ENCODE assay signal across 8 cellular contexts in the genomic region with DNA sequence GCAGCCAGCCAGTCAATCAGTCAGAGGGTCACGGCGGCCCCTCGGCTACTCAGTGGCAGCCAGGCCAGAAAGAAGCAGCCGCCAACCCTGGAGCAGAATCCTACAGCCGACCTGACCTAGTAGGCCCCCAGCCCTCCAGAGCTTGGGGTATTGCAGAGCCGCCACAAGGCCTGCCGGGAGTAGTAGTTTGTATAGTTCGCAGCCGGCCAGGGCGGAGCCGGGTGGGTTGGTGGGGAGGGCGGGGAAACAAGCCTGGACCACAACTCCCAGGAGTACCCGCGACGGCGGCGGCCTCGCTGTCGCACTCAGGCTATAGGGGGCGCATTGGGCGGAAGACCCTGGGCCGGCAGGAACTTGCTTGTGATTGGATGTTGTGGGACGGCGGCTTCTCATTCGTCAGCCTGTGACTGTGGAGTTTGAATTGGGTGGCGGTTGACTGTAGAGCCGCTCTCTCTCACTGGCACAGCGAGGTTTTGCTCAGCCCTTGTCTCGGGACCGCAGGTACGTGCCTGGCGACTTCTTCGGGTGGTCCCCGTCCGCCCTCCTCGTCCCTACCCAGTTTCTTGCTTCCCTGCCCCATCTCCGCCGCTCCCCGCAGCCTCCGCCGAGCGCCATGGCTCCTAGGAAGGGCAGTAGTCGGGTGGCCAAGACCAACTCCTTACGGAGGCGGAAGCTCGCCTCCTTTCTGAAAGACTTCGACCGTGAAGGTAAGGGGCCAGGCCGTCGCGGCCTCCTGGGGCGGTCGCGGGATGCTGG. TPM values are rescaled to one million over a fixed set of nuclear protein-coding genes. Genes with fewer than 3 reads are reported as not detected.
DNase-seq lines count a peak whose midpoint lies in the region; ATAC-seq and TF ChIP-seq lines count a peak whose summit lies in the region.

Gene CDCA8 (plus strand): TSS at position 439 of the 756 bp plus-strand sequence. CDS start 175 bp downstream, at position 614.

- H3K4me3 Mint-ChIP-seq in endothelial cell (ENCODE audit: unreplicated experiment): peak within 1 kb of the TSS; percentile 96

- H3K36me3 ChIP-seq in OCI-LY3 (replicated peaks; ENCODE audit: low read depth, low read length): peaks cover 27% of the 10 kb centered on the region

- peak within 1 kb of the TSS; percentile 92 for H3K9ac ChIP-seq in OCI-LY3 (ENCODE audit: low read length)

- no peaks in the 10 kb centered on the region for H3K27me3 ChIP-seq in OCI-LY3 (ENCODE audit: low read depth, low read length)

- H3K9me3 Mint-ChIP-seq in endothelial cell (ENCODE audit: unreplicated experiment): no peaks in the 10 kb centered on the region

- TF ChIP-seq CTCF in OCI-LY3 (IDR thresholded peaks at IDR 0.05; ENCODE audit: low read depth, low read length): peak; percentile 37
- peak; percentile 63 for TF ChIP-seq CTCF in endothelial cell (IDR thresholded peaks at IDR 0.05; ENCODE audit: unreplicated experiment)

- H3K4me1 Mint-ChIP-seq in endothelial cell (ENCODE audit: unreplicated experiment): peaks cover 18% of the 10 kb centered on the region

- peak within 1 kb of the TSS; percentile 52 for H3K27ac Mint-ChIP-seq in endothelial cell (ENCODE audit: unreplicated experiment)

- peak within 1 kb of the TSS; percentile 72; the same call in 1 of the 2 replicates for H2AFZ ChIP-seq in OCI-LY3 (ENCODE audit: low read depth, low read length)

- ATAC-seq in GM21526 (IDR thresholded peaks at IDR 0.05; ENCODE audit: low FRiP score, unreplicated experiment): peak; percentile 77

- H3K4me1 ChIP-seq in OCI-LY3 (ENCODE audit: low read length): peaks cover 7% of the 10 kb centered on the region

- DNase-seq in DMS114 treated with DMSO at 0.1 percent for 48 hours (lab: John Stamatoyannopoulos, UW; ENCODE audit: unreplicated experiment) (peak; percentile 99), HuH-7.5 (ENCODE audit: low spot score) (peak; percentile 94), endothelial cell (ENCODE audit: low spot score) (peak; percentile 100), midbrain (lab: John Stamatoyannopoulos, UW) (peak; percentile 98)
- DNase-seq in activated CD8-positive, alpha-beta memory T cell treated with anti-CD3 and anti-CD28 coated beads, Interleukin-2, amount 50 U/mL, for 48 hours: peak; percentile 98
- DNase-seq in stimulated activated CD8-positive, alpha-beta memory T cell treated with anti-CD3 and anti-CD28 coated beads, Interleukin-2, amount 100 ng/mL, for 1 hour (ENCODE audit: low read depth in 2 of 2): peak; percentile 97 to 98

- peak within 1 kb of the TSS; percentile 75 for H3K27ac ChIP-seq in OCI-LY3 (ENCODE audit: low read length)

- no peaks in the 10 kb centered on the region for H4K20me1 ChIP-seq in OCI-LY3 (ENCODE audit: insufficient read depth, low read length)

- H3K27me3 Mint-ChIP-seq in endothelial cell (ENCODE audit: unreplicated experiment): peaks cover 7% of the 10 kb centered on the region

- peak within 1 kb of the TSS; percentile 97 for H3K4me3 ChIP-seq in OCI-LY3 (ENCODE audit: low read length)

- H3K4me2 ChIP-seq in OCI-LY3 (ENCODE audit: low read length): peak within 1 kb of the TSS; percentile 99

- H3K79me2 ChIP-seq in OCI-LY3 (ENCODE audit: low read length): peaks cover 71% of the 10 kb centered on the region

- H3K9me3 ChIP-seq in OCI-LY3 (ENCODE audit: insufficient read depth, low read length): no peaks in the 10 kb centered on the region

- H3K36me3 Mint-ChIP-seq in endothelial cell (ENCODE audit: low read depth, unreplicated experiment): peaks cover 4% of the 10 kb centered on the region

RNA-seq across cellular contexts. Expression of gene CDCA8, which starts in this region (rescaled TPM):
- 7.8 TPM for total RNA-seq in endothelial cell (ENCODE audit: unreplicated experiment)

Comparison
In these comparisons a context has a peak if more than half of its experiments do, and no peak if none do; other contexts are left out.
1. Peak in every context shown above with its lines: DNase-seq, ATAC-seq, H3K4me3 ChIP-seq and H3K27ac ChIP-seq.